1 cellular context compared by ENCODE assay signal in genomic region chr17:46977348-46977747, GRCh38.
TF ChIP-seq lines count a peak whose summit lies in the region.

No MANE protein-coding gene starts in this region.

TF ChIP-seq in liver, 16 proteins besides CTCF, POLR2A, EP300 and RAD21 (continued from another document):
- TF ChIP-seq ZBTB33 (IDR thresholded peaks at IDR 0.05) (no peak), SP1 (IDR thresholded peaks at IDR 0.05) (no peak), MAX (IDR thresholded peaks at IDR 0.05) (no peak), GABPA (IDR thresholded peaks at IDR 0.05 in 1 of 2, conservative IDR thresholded peaks at IDR 0.05 in 1 of 2) (no peak), FOXA2 (IDR thresholded peaks at IDR 0.05) (no peak), TAF1 (conservative IDR thresholded peaks at IDR 0.05) (no peak)
